6 cellular contexts compared by ENCODE assay signal in the genomic region with DNA sequence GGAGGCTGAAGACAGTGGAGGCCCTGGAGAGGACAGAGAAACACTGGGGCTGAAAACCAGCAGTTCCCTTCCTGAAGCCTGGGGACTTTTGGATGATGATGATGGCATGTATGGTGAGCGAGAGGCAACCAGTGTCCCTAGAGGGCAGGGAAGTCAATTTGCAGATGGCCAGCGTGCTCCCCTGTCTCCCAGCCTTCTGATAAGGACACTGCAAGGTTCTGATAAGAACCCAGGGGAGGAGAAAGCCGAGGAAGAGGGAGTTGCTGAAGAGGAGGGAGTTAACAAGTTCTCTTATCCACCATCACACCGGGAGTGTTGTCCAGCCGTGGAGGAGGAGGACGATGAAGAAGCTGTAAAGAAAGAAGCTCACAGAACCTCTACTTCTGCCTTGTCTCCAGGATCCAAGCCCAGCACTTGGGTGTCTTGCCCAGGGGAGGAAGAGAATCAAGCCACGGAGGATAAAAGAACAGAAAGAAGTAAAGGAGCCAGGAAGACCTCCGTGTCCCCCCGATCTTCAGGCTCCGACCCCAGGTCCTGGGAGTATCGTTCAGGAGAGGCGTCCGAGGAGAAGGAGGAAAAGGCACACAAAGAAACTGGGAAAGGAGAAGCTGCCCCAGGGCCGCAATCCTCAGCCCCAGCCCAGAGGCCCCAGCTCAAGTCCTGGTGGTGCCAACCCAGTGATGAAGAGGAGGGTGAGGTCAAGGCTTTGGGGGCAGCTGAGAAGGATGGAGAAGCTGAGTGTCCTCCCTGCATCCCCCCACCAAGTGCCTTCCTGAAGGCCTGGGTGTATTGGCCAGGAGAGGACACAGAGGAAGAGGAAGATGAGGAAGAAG. TPM values are rescaled to one million over a fixed set of nuclear protein-coding genes. Genes with fewer than 3 reads are reported as not detected.
DNase-seq lines count a peak whose midpoint lies in the region; TF ChIP-seq lines count a peak whose summit lies in the region.

No MANE protein-coding gene starts in this region.

- peak overlapping the region; percentile 59 for H3K9ac ChIP-seq in H9 (ENCODE audit: extremely low read depth, insufficient read length, low read length)

- H3K27ac Mint-ChIP-seq in H9 (peak overlapping the region; percentile 100; a peak in 5 of 7 replicates), mesothelial cell of epicardium (peak overlapping the region; percentile 100)

- peak overlapping the region; percentile 88 for H3K4ac ChIP-seq in H9 (ENCODE audit: low read depth, low read length)

- H3K56ac ChIP-seq in H9 (ENCODE audit: insufficient read length, low read depth, low read length) = no peak overlapping the region

- peaks cover 29 to 52% (median 45%) of the 10 kb centered on the region in 3 experiments for H3K36me3 Mint-ChIP-seq in H9 (ENCODE audit: insufficient read depth in 1 of 3, low read depth in 3 of 3)
- H3K36me3 Mint-ChIP-seq in mesothelial cell of epicardium = peaks cover 33% of the 10 kb centered on the region

- H4K8ac ChIP-seq in H9 (replicated peaks; ENCODE audit: insufficient read length, low read depth, low read length) = no peak overlapping the region

- peak overlapping the region; percentile 11 for H2AK5ac ChIP-seq in H9 (ENCODE audit: insufficient read length, low read length)

- H2BK120ac ChIP-seq in H9 (ENCODE audit: low read depth, low read length, poor library complexity, severe bottlenecking) = peak overlapping the region; percentile 83

- peak overlapping the region; percentile 3 for H4K5ac ChIP-seq in H9 (ENCODE audit: insufficient read length, low read depth, low read length)

- no peak overlapping the region for H2BK15ac ChIP-seq in H9 (ENCODE audit: low read depth, low read length)

- H3K23ac ChIP-seq in H9 (ENCODE audit: insufficient read length, low read depth, low read length) = no peak overlapping the region

- intact Hi-C loops in ascending aorta (cut with DNase I) = loop anchor here (1.0 to 2.0 kb wide), 2 partner anchors 79 to 92 kb away; partner anchors contain the start of gene FTL

- H3K14ac ChIP-seq in H9 (ENCODE audit: insufficient read depth, low read length) = peak overlapping the region; percentile 93

- H3K79me1 ChIP-seq in H9 (ENCODE audit: insufficient read depth, low read depth, low read length, poor library complexity, severe bottlenecking) = peaks cover 11% of the 10 kb centered on the region

- no peak overlapping the region for H2BK5ac ChIP-seq in H9 (ENCODE audit: insufficient read length, low read length)

- WGBS in H9 (ENCODE audit: extremely low coverage, insufficient read length, low lambda C conversion rate) = no CpG with 5 or more reads among the region's 14 CpGs

- DNase-seq in H9 (no peak), ascending aorta (ENCODE audit: low spot score in 2 of 2) (no peak), mesothelial cell of epicardium (ENCODE audit: low spot score in 2 of 2, unreplicated experiment in 2 of 2) (no peak), cortex of kidney (lab: John Stamatoyannopoulos, UW) (no peak), islet precursor cell (no peak)
- DNase-seq in effector CD8-positive, alpha-beta T cell (lab: John Stamatoyannopoulos, UW) = no peak

- peak overlapping the region; percentile 85 for H4K91ac ChIP-seq in H9 (ENCODE audit: insufficient read length, low read depth, low read length)

- H3K4me1 ChIP-seq in H9 (ENCODE audit: insufficient read depth, low read length) (peaks cover 5% of the 10 kb centered on the region), ascending aorta (peaks cover 10 to 31% of the 10 kb centered on the region in 2 donors)

- peak overlapping the region; percentile 31 for H2BK12ac ChIP-seq in H9 (ENCODE audit: insufficient read length, low read depth, low read length)

- H4K20me1 ChIP-seq in H9 (ENCODE audit: control insufficient read depth, insufficient read depth, insufficient read length) = no peaks in the 10 kb centered on the region

- H3K27me3 Mint-ChIP-seq in H9 (ENCODE audit: low read depth) (no peaks in the 10 kb centered on the region), mesothelial cell of epicardium (ENCODE audit: low read depth) (no peaks in the 10 kb centered on the region)

- TF ChIP-seq CTCF in H9 (conservative IDR thresholded peaks at IDR 0.05) (no peak), ascending aorta (IDR thresholded peaks at IDR 0.05) (no peak), mesothelial cell of epicardium (IDR thresholded peaks at IDR 0.05; ENCODE audit: unreplicated experiment) (no peak)

- peak overlapping the region; percentile 87 for H3K18ac ChIP-seq in H9 (ENCODE audit: insufficient read length, low read depth, low read length)

- no peaks in the 10 kb centered on the region for H3K27me3 ChIP-seq in H9 (ENCODE audit: insufficient read depth, low read length)
- no peaks in the 10 kb centered on the region for H3K27me3 ChIP-seq in ascending aorta

- peaks cover 4% of the 10 kb centered on the region; the same call in 1 of the 2 replicates for H3K79me2 ChIP-seq in H9 (ENCODE audit: insufficient read depth, low read length)

- peak overlapping the region; percentile 76 for H2BK20ac ChIP-seq in H9 (ENCODE audit: low read depth, low read length, poor library complexity, severe bottlenecking)

- H3K9me3 ChIP-seq in H9 (ENCODE audit: control insufficient read depth, low read depth, low read length) (no peaks in the 10 kb centered on the region), ascending aorta (no peaks in the 10 kb centered on the region)

- H3K4me1 Mint-ChIP-seq in H9 = peaks cover 24 to 26% of the 10 kb centered on the region in 2 experiments
- H3K4me1 Mint-ChIP-seq in mesothelial cell of epicardium = peaks cover 41% of the 10 kb centered on the region

- H3K9me3 Mint-ChIP-seq in H9 = no peaks in the 10 kb centered on the region
- no peaks in the 10 kb centered on the region for H3K9me3 Mint-ChIP-seq in mesothelial cell of epicardium

- peak overlapping the region; percentile 98 to 99 for H3K4me3 Mint-ChIP-seq in H9
- H3K4me3 Mint-ChIP-seq in mesothelial cell of epicardium = peak overlapping the region; percentile 98

- peaks cover 25 to 51% of the 10 kb centered on the region in 2 donors for H3K36me3 ChIP-seq in ascending aorta

- H3K23me2 ChIP-seq in H9 (ENCODE audit: insufficient read length, low read depth, low read length, poor library complexity, severe bottlenecking) = peaks cover 5% of the 10 kb centered on the region

- H2AFZ ChIP-seq in H9 (ENCODE audit: low read length) = no peak overlapping the region

- H3K4me3 ChIP-seq in ascending aorta = peak overlapping the region; percentile 91 to 99

- peak overlapping the region; percentile 73 for H3T11ph ChIP-seq in H9 (ENCODE audit: low read length)

- peak overlapping the region; percentile 77 for H3K4me2 ChIP-seq in H9 (ENCODE audit: insufficient read depth, insufficient read length, low read length)

- H3K27ac ChIP-seq in H9 (ENCODE audit: insufficient read length, low read depth, low read length) = peak overlapping the region; percentile 39
- H3K27ac ChIP-seq in ascending aorta = peak overlapping the region; percentile 100

RNA-seq across cellular contexts. Expression of gene PPP1R15A, which starts 1.5 kb away (rescaled TPM):
- total RNA-seq in H9 (2021) = 17.2 and 17.5 TPM in 2 replicates
- 142 TPM for total RNA-seq in ascending aorta
- total RNA-seq in mesothelial cell of epicardium = 158 to 170 TPM (median 158 TPM) in 3 replicates

RNA-seq across cellular contexts. Expression of gene PLEKHA4, which starts 5.3 kb away (rescaled TPM):
- total RNA-seq in H9 (2021) (14.3 and 15.3 TPM in 2 replicates), ascending aorta (237 TPM), mesothelial cell of epicardium (25.7 to 28.6 TPM (median 26.9 TPM) in 3 replicates)

RNA-seq across cellular contexts. Expression of gene TULP2, which starts 24.9 kb away (rescaled TPM):
- 0.94 and 1.0 TPM in 2 replicates for total RNA-seq in H9 (2021)
- not detected for total RNA-seq in ascending aorta
- total RNA-seq in mesothelial cell of epicardium = 0.38 to 1.4 TPM (median 0.84 TPM) in 3 replicates

RNA-seq across cellular contexts. Expression of gene NUCB1, which starts 26.4 kb away (rescaled TPM):
- total RNA-seq in H9 (2021) (125 and 131 TPM in 2 replicates), ascending aorta (505 TPM), mesothelial cell of epicardium (152 to 159 TPM (median 159 TPM) in 3 replicates)

RNA-seq across cellular contexts. Expression of gene HSD17B14, which starts 37.4 kb away (rescaled TPM):
- 11.2 and 11.6 TPM in 2 replicates for total RNA-seq in H9 (2021)
- total RNA-seq in ascending aorta = 9.8 TPM
- 22.9 to 29.6 TPM (median 27.1 TPM) in 3 replicates for total RNA-seq in mesothelial cell of epicardium
